Comparison of ENCODE assay signal across 7 cellular contexts in the genomic region with DNA sequence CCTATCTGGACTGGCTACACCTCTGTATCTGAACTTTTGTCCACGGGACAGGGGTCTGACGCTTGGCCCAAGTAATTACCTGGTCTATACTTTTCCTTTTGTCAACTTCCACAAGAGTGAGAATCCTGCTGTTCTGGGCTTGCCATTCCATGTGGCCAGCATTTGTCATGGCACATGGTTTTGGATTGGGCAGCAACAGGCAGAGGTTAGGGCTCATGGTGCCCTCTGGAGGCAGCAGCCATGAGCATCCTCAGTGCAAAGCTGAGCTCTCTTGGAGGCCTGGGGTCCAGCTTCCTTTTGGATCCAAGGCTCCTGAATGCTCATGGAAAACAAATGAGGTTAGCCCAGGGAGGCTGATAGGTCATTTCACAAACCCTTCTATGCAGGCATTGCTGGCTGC. TPM values are rescaled to one million over a fixed set of nuclear protein-coding genes. Genes with fewer than 3 reads are reported as not detected.
A peak's percentile ranks its signal among the peaks of the same experiment; 100 is the strongest.
DNase-seq lines count a peak whose midpoint lies in the region; ATAC-seq, FAIRE-seq and TF ChIP-seq lines count a peak whose summit lies in the region.
"Had no signal": no experiment of that assay in that cellular context is flagged by ENCODE, and none has a peak within 500 bp of the region (broad histone marks: within the 10 kb centered on the region; RNA-seq: fewer than 3 reads in every experiment).

No MANE protein-coding gene starts in this region.

- H3K4me2 ChIP-seq in DND-41 (ENCODE audit: insufficient read depth, low read length) (no peak overlapping the region), OCI-LY3 (ENCODE audit: low read length) (no peak overlapping the region)
- H3K4me2 ChIP-seq: KMS-11 had no signal

- H3K36me3 ChIP-seq in DND-41 (ENCODE audit: insufficient read depth, low read length) (peaks cover 88% of the 10 kb centered on the region), OCI-LY3 (replicated peaks; ENCODE audit: low read depth, low read length) (peaks cover 22% of the 10 kb centered on the region)

- TF ChIP-seq CTCF in DND-41 (IDR thresholded peaks at IDR 0.05; ENCODE audit: borderline replicate concordance, extremely low read depth, low read length, poor library complexity, severe bottlenecking) (peak; percentile 61), OCI-LY3 (IDR thresholded peaks at IDR 0.05; ENCODE audit: low read depth, low read length) (peak; percentile 48)

- peak; percentile 38 for DNase-seq in DND-41
- peak; percentile 77 for DNase-seq in iPS-NIHi7 (ENCODE audit: extremely low spot score)
- no peak for DNase-seq in DMS79 treated with DMSO at 0.1 percent for 48 hours (lab: John Stamatoyannopoulos, UW)
- DNase-seq in frontal cortex (ENCODE audit: low spot score in 2 of 2): no peak

- no peak overlapping the region for H3K4me3 ChIP-seq in DND-41 (ENCODE audit: low read depth in 1 of 2, low read length in 2 of 2)
- no peak overlapping the region for H3K4me3 ChIP-seq in OCI-LY3 (ENCODE audit: low read length)

- H3K79me2 ChIP-seq in DND-41 (ENCODE audit: insufficient read depth, low read length) (peaks cover 68% of the 10 kb centered on the region), OCI-LY3 (ENCODE audit: low read length) (peaks cover 50% of the 10 kb centered on the region)

- no peak overlapping the region for H3K9ac ChIP-seq in DND-41 (ENCODE audit: low read depth, low read length)
- H3K9ac ChIP-seq in OCI-LY3 (ENCODE audit: low read length): no peak overlapping the region
- H3K9ac ChIP-seq: KMS-11 had no signal

- H3K9me3 ChIP-seq in DND-41 (ENCODE audit: insufficient read depth, low read length, severe bottlenecking) (no peaks in the 10 kb centered on the region), OCI-LY3 (ENCODE audit: insufficient read depth, low read length) (no peaks in the 10 kb centered on the region)

- H3K27me3 ChIP-seq in DND-41 (ENCODE audit: insufficient read depth, low read length, poor library complexity) (no peaks in the 10 kb centered on the region), OCI-LY3 (ENCODE audit: low read depth, low read length) (no peaks in the 10 kb centered on the region)

- H3K4me1 ChIP-seq in DND-41 (ENCODE audit: insufficient read depth, low read length) (no peaks in the 10 kb centered on the region), OCI-LY3 (ENCODE audit: low read length) (no peaks in the 10 kb centered on the region)

- H2AFZ ChIP-seq in DND-41 (ENCODE audit: low read depth, low read length) (no peak overlapping the region), OCI-LY3 (ENCODE audit: low read depth, low read length) (no peak overlapping the region)

- no peak for FAIRE-seq in frontal cortex (lab: Jason Lieb, UNC)

- ATAC-seq in DND-41 (ENCODE audit: insufficient read depth, low read depth) (peak; percentile 73), GM21515 (IDR thresholded peaks at IDR 0.05; ENCODE audit: unreplicated experiment) (no peak)

- H3K27ac ChIP-seq in DND-41 (ENCODE audit: low read length) (no peak overlapping the region), OCI-LY3 (ENCODE audit: low read length) (no peak overlapping the region)
- H3K27ac ChIP-seq: KMS-11 had no signal

- H4K20me1 ChIP-seq in DND-41 (ENCODE audit: insufficient read depth, low read length): peaks cover 64% of the 10 kb centered on the region
- peaks cover 21% of the 10 kb centered on the region for H4K20me1 ChIP-seq in OCI-LY3 (ENCODE audit: insufficient read depth, low read length)

RNA-seq across cellular contexts. Expression of gene EDC4, which starts 7.5 kb away (rescaled TPM):
- 64.0 TPM for total RNA-seq in frontal cortex

RNA-seq across cellular contexts. Expression of gene CENPT, which starts 17.8 kb away (rescaled TPM):
- 25.3 TPM for total RNA-seq in frontal cortex

RNA-seq across cellular contexts. Expression of gene NUTF2, which starts 18.6 kb away (rescaled TPM):
- 70.9 TPM for total RNA-seq in frontal cortex

RNA-seq across cellular contexts. Expression of gene NRN1L, which starts 19.4 kb away (rescaled TPM):
- not detected for total RNA-seq in frontal cortex

RNA-seq across cellular contexts. Expression of gene THAP11, which starts 23.2 kb away (rescaled TPM):
- total RNA-seq in frontal cortex: 26.5 TPM

Comparison
In these comparisons a context has a peak if more than half of its experiments do, and no peak if none do; other contexts are left out.
1. DNase-seq: peak in DND-41 (single experiment) and iPS-NIHi7 (single experiment); none in DMS79 treated with DMSO at 0.1 percent for 48 hours (single experiment) and frontal cortex (0 of 2).